In the genomic region with DNA sequence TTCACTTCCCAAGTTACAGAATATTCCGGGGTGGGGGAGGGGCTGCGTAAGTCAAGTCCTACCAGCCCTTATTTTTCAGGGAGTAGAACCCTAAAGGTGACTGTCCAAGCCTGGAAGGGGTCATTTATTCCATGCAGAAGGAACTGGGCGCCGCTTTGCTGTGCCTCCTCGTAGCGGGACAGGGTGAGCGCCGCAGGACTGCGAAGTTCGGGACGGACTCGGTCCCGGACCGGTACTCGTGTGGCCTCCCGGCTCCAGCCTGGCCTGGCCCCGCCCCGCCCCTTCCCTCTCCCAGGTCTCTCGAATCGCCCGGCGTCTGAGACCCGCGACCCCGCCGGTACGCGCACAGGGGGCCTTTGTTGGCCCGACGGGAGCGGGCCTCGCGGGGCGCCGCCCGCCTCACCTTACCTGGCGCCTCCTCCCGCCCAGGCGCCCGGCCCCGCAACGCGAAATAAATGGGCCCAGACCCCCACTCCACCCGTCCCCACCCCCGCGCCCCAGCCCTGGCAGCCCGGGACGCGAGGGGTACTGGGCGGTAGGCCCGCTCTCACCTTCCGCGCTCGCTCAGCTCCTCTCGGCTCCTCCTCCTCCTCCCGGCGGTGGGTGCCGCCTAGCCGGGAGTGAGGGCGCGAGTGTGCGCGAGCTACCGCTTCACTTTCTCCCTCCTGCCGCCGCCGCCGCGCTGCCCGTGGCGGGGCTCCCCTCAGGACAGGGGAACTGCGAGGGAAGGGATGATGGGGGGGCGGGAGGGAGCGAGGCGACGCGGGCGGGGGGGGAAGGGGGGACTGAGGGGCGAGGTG, we compare ENCODE assay signal across 1 cellular context.
TF ChIP-seq lines count a peak whose summit lies in the region.

No MANE protein-coding gene starts in this region.

TF ChIP-seq in GM12878, 131 proteins besides CTCF, POLR2A, EP300 and RAD21 (continued from another document):
- TF ChIP-seq, protein P1, sequence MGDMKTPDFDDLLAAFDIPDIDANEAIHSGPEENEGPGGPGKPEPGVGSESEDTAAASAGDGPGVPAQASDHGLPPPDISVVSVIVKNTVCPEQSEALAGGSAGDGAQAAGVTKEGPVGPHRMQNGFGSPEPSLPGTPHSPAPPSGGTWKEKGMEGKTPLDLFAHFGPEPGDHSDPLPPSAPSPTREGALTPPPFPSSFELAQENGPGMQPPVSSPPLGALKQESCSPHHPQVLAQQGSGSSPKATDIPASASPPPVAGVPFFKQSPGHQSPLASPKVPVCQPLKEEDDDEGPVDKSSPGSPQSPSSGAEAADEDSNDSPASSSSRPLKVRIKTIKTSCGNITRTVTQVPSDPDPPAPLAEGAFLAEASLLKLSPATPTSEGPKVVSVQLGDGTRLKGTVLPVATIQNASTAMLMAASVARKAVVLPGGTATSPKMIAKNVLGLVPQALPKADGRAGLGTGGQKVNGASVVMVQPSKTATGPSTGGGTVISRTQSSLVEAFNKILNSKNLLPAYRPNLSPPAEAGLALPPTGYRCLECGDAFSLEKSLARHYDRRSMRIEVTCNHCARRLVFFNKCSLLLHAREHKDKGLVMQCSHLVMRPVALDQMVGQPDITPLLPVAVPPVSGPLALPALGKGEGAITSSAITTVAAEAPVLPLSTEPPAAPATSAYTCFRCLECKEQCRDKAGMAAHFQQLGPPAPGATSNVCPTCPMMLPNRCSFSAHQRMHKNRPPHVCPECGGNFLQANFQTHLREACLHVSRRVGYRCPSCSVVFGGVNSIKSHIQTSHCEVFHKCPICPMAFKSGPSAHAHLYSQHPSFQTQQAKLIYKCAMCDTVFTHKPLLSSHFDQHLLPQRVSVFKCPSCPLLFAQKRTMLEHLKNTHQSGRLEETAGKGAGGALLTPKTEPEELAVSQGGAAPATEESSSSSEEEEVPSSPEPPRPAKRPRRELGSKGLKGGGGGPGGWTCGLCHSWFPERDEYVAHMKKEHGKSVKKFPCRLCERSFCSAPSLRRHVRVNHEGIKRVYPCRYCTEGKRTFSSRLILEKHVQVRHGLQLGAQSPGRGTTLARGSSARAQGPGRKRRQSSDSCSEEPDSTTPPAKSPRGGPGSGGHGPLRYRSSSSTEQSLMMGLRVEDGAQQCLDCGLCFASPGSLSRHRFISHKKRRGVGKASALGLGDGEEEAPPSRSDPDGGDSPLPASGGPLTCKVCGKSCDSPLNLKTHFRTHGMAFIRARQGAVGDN (IDR thresholded peaks at IDR 0.05): 0 out of 2 replicates have a peak, but pooled peaks have one; percentile 25
- TF ChIP-seq BACH1 (IDR thresholded peaks at IDR 0.05; ENCODE audit: borderline replicate concordance): peak; percentile 31; the same call in 1 of the 2 replicates
- TF ChIP-seq POLR2AphosphoS5 (IDR thresholded peaks at IDR 0.05; ENCODE audit: low read length): peak; percentile 2; the same call in 1 of the 2 replicates
- 0 out of 2 replicates have a peak, but pooled peaks have one; percentile 13 for TF ChIP-seq NBN (IDR thresholded peaks at IDR 0.05)
- no peak for TF ChIP-seq KDM1A (IDR thresholded peaks at IDR 0.05; ENCODE audit: borderline replicate concordance)
- TF ChIP-seq LARP7 (IDR thresholded peaks at IDR 0.05): 0 out of 2 replicates have a peak, but pooled peaks have one; percentile 36
- no peak for TF ChIP-seq SMAD1 (IDR thresholded peaks at IDR 0.05; ENCODE audit: low read depth, partially characterized antibody)
- 0 out of 2 replicates have a peak, but pooled peaks have one; percentile 36 for TF ChIP-seq GATAD2B (conservative IDR thresholded peaks at IDR 0.05; ENCODE audit: low read depth)
